Comparison of ENCODE assay signal across 14 cellular contexts in genomic region chr10:132302421-132302820, GRCh38.
"Had no signal": no experiment of that assay in that cellular context is flagged by ENCODE, and none has a peak within 500 bp of the region (broad histone marks: within the 10 kb centered on the region; RNA-seq: fewer than 3 reads in every experiment).

No MANE protein-coding gene starts in this region.

- H3K4me3 ChIP-seq: SJSA1 had no signal

- DNase-seq: activated CD4-positive, alpha-beta T cell treated with anti-CD3 and anti-CD28 coated beads, Interleukin-2, amount 50 U/mL, for 1 hour; activated CD8-positive, alpha-beta memory T cell treated with anti-CD3 and anti-CD28 coated beads, Interleukin-2, amount 50 U/mL, for 4 hours; activated gamma-delta T cell treated with Interleukin-2 at 50 U/mL for 16 hours; activated T-cell treated with anti-CD3 and anti-CD28 coated beads, Interleukin-2, amount 50 U/mL, for 48 hours; brain microvascular endothelial cell; cerebellar nuclear complex; dermis blood vessel endothelial cell; effector memory CD8-positive, alpha-beta T cell; natural killer cell; stimulated activated CD4-positive, alpha-beta T cell treated with anti-CD3 and anti-CD28 coated beads, Interleukin-2, amount 100 ng/mL, for 24 hours; trophoblast cell had no signal

- H3K36me3 ChIP-seq: brain microvascular endothelial cell, neutrophil, SJSA1 had no signal

- H3K9me3 ChIP-seq: neutrophil had no signal

- H3K27ac ChIP-seq: brain microvascular endothelial cell, neutrophil, parathyroid adenoma, SJSA1 had no signal

- H3K27me3 ChIP-seq: brain microvascular endothelial cell had no signal
